In genomic region chr3:29451901-29452300, GRCh38 we compare ENCODE assay signal across 26 cellular contexts.
"Had no signal": no experiment of that assay in that cellular context is flagged by ENCODE, and none has a peak within 500 bp of the region (broad histone marks: within the 10 kb centered on the region; RNA-seq: fewer than 3 reads in every experiment).

No MANE protein-coding gene starts in this region.

- H3K27ac ChIP-seq: body of pancreas, esophagus muscularis mucosa, gastroesophageal sphincter had no signal

- H3K36me3 ChIP-seq: gastroesophageal sphincter had no signal

- FAIRE-seq: colon had no signal

- ATAC-seq: activated CD4-positive, CD25-positive, alpha-beta regulatory T cell treated with anti-CD3 and anti-CD28 coated beads, Interleukin-2, amount 50 U/mL, for 24 hours; activated CD8-positive, alpha-beta T cell treated with anti-CD3 and anti-CD28 coated beads for 36 hours; activated T-cell treated with anti-CD3 and anti-CD28 coated beads, Interleukin-2, amount 50 U/mL, for 4 hours; body of pancreas; effector memory CD8-positive, alpha-beta T cell; gastroesophageal sphincter; heart right ventricle had no signal

- H3K9me3 ChIP-seq: body of pancreas, esophagus muscularis mucosa, gastroesophageal sphincter, heart right ventricle had no signal

- H3K27me3 ChIP-seq: body of pancreas, esophagus muscularis mucosa, gastroesophageal sphincter, heart right ventricle had no signal

- H3K4me3 ChIP-seq: body of pancreas, esophagus muscularis mucosa, gastroesophageal sphincter, heart right ventricle had no signal

- DNase-seq: activated B cell treated with CpG ODN at 0.5 μM for 24 hours; activated CD4-positive, alpha-beta T cell treated with anti-CD3 and anti-CD28 coated beads for 48 hours; activated CD4-positive, alpha-beta T cell treated with anti-CD3 and anti-CD28 coated beads, Interleukin-2, amount 50 U/mL, for 1 hour; activated CD4-positive, alpha-beta T cell treated with anti-CD3 and anti-CD28 coated beads, Interleukin-2, amount 50 U/mL, for 48 hours; activated CD8-positive, alpha-beta memory T cell treated with anti-CD3 and anti-CD28 coated beads for 24 hours; activated CD8-positive, alpha-beta T cell treated with anti-CD3 and anti-CD28 coated beads for 36 hours; activated effector memory CD4-positive, alpha-beta T cell treated with anti-CD3 and anti-CD28 coated beads, Interleukin-2, amount 50 U/mL, for 16 hours; activated naive CD4-positive, alpha-beta T cell; activated naive CD4-positive, alpha-beta T cell treated with anti-CD3 and anti-CD28 coated beads, Interleukin-2, amount 10 ng/mL, durations not matched to agents 7 days and 5 days; activated T-cell treated with anti-CD3 and anti-CD28 coated beads, Interleukin-2, amount 50 U/mL, for 4 hours; amniotic stem cell; anterior cingulate cortex; body of pancreas; caudate nucleus; cortex of kidney; dermis blood vessel endothelial cell; effector CD4-positive, alpha-beta T cell; effector memory CD8-positive, alpha-beta T cell; erythroblast; foreskin melanocyte; heart right ventricle; T-helper 2 cell had no signal
